ENCODE assay signal across 23 cellular contexts in the genomic region with DNA sequence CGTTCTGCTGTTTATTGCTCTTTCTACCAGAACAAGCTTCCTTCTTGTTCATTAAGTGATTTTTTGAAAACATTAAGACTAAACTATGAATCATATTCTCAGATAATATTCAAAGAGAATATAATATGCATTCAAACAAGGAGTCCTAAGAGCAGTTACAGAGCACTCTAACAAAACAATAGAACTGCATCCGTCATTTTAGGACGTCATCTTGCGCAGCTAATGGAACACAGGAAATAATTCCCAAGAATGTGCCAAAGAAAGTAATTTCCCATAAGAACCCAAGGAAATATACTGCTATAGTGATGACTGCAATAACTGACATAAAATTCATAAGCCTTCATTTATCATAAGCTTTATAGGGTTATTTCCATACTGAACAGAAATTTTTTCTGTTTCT.
"Had no signal": no experiment of that assay in that cellular context is flagged by ENCODE, and none has a peak within 500 bp of the region (broad histone marks: within the 10 kb centered on the region; RNA-seq: fewer than 3 reads in every experiment).

No MANE protein-coding gene starts in this region.

- ATAC-seq: effector memory CD8-positive, alpha-beta T cell; mucosa of descending colon; natural killer cell treated with Interleukin-12 subunit alpha and Interleukin-12 subunit beta and Interleukin-15 and Interleukin-18, amount 100 ng/mL, for 72 hours; right cardiac atrium; stimulated activated naive B cell treated with anti-CD40 and anti-IgM and Interleukin-4, amounts not matched to agents 10 μg/mL and 1 μg/mL and 100 μg/mL, for 72 hours had no signal

- H3K27ac ChIP-seq: coronary artery, neural progenitor cell, parathyroid adenoma, sigmoid colon, spleen, thyroid gland, vagina had no signal

- H3K9me3 ChIP-seq: mucosa of descending colon, sigmoid colon, spleen, thyroid gland, vagina had no signal

- H2AFZ ChIP-seq: neural progenitor cell, parathyroid adenoma had no signal

- DNase-seq: effector memory CD8-positive, alpha-beta T cell; hypothalamus; immature natural killer cell; islet precursor cell; kidney glomerular epithelial cell; mesenchymal stem cell; mucosa of descending colon; naive B cell; right cardiac atrium; sigmoid colon; spleen; stimulated activated CD4-positive, alpha-beta T cell treated with anti-CD3 and anti-CD28 coated beads, Interleukin-4, amount 100 ng/mL, for 4 hours; stimulated activated naive B cell treated with anti-CD40 and anti-IgM and Interleukin-4, amounts not matched to agents 10 μg/mL and 1 μg/mL and 100 μg/mL, for 72 hours; thyroid gland; trophoblast cell had no signal

- H3K4me1 ChIP-seq: neural progenitor cell, parathyroid adenoma, sigmoid colon, spleen, thyroid gland, vagina had no signal

- H3K79me2 ChIP-seq: parathyroid adenoma had no signal

- H3K36me3 ChIP-seq: neural progenitor cell, sigmoid colon, spleen, thyroid gland, vagina had no signal

- H3K9ac ChIP-seq: neural progenitor cell, parathyroid adenoma had no signal

- H3K27me3 ChIP-seq: neural progenitor cell, sigmoid colon, spleen, thyroid gland, vagina had no signal

- H3K4me2 ChIP-seq: neural progenitor cell had no signal

- FAIRE-seq: frontal cortex had no signal

- H3K4me3 ChIP-seq: coronary artery, lung, mucosa of descending colon, neural progenitor cell, sigmoid colon, skin epidermis, spleen, thyroid gland, vagina had no signal
